17 cellular contexts compared by ENCODE assay signal in genomic region chr2:1631292-1632005, GRCh38.
A peak's percentile ranks its signal among the peaks of the same experiment; 100 is the strongest.
DNase-seq lines count a peak whose midpoint lies in the region; TF ChIP-seq lines count a peak whose summit lies in the region.
"Had no signal": no experiment of that assay in that cellular context is flagged by ENCODE, and none has a peak within 500 bp of the region (broad histone marks: within the 10 kb centered on the region; RNA-seq: fewer than 3 reads in every experiment).

No MANE protein-coding gene starts in this region.

- peaks cover 12% of the 10 kb centered on the region for H3K4me1 Mint-ChIP-seq in progenitor cell of endocrine pancreas (ENCODE audit: low read depth)

- H3K36me3 Mint-ChIP-seq in progenitor cell of endocrine pancreas (ENCODE audit: insufficient read depth), result peaks cover 57% of the 10 kb centered on the region

- H3K9me3 Mint-ChIP-seq in progenitor cell of endocrine pancreas (ENCODE audit: low read depth), result no peaks in the 10 kb centered on the region
- H3K9me3 Mint-ChIP-seq: endodermal cell had no signal

- H3K4me3 ChIP-seq in colonic mucosa, result no peak overlapping the region
- H3K4me3 ChIP-seq: BLaER1 treated with 17β-estradiol and CSF1 and Interleukin-3, amounts not matched to agents 10 nM and 100 nM had no signal

- no peaks in the 10 kb centered on the region for H3K27me3 ChIP-seq in colonic mucosa

- no peak overlapping the region for H3K4me3 Mint-ChIP-seq in progenitor cell of endocrine pancreas (ENCODE audit: low read depth)
- H3K4me3 Mint-ChIP-seq: endodermal cell had no signal

- peak overlapping the region; percentile 74 for H3K27ac Mint-ChIP-seq in progenitor cell of endocrine pancreas
- H3K27ac Mint-ChIP-seq: endodermal cell had no signal

- TF ChIP-seq CTCF in colonic mucosa (IDR thresholded peaks at IDR 0.05) (no peak), progenitor cell of endocrine pancreas (IDR thresholded peaks at IDR 0.05; ENCODE audit: unreplicated experiment) (no peak)

- no peaks in the 10 kb centered on the region for H3K36me3 ChIP-seq in colonic mucosa

- no peaks in the 10 kb centered on the region for H3K4me1 ChIP-seq in colonic mucosa

- intact Hi-C loops in colonic mucosa (cut with DNase I), result no loop called here

- no peaks in the 10 kb centered on the region for H3K9me3 ChIP-seq in colonic mucosa

- peaks cover 24% of the 10 kb centered on the region for H3K27me3 Mint-ChIP-seq in progenitor cell of endocrine pancreas

- DNase-seq in DMS153 (lab: John Stamatoyannopoulos, UW), result peak; percentile 60
- DNase-seq in DMS153 treated with DMSO at 0.1 percent for 48 hours (lab: John Stamatoyannopoulos, UW; ENCODE audit: unreplicated experiment), result no peak
- peak; percentile 6 for DNase-seq in NCI-H345 treated with DMSO at 0.1 percent for 48 hours (lab: John Stamatoyannopoulos, UW; ENCODE audit: unreplicated experiment)
- DNase-seq in colonic mucosa, result peak; percentile 62
- DNase-seq in progenitor cell of endocrine pancreas (ENCODE audit: low spot score, unreplicated experiment), result no peak
- DNase-seq in mucosa of gallbladder (ENCODE audit: low spot score), result no peak
- no peak for DNase-seq in RPMI8226
- no peak for DNase-seq in NCI-H1092 (lab: John Stamatoyannopoulos, UW)
- DNase-seq: activated CD4-positive, alpha-beta T cell treated with anti-CD3 and anti-CD28 coated beads for 1 hour; activated effector memory CD4-positive, alpha-beta T cell treated with Interleukin-2 at 50 U/mL for 16 hours; endodermal cell; hypothalamus; Kasumi-1; NCI-H1417 treated with DMSO at 0.1 percent for 48 hours; T-helper 9 cell had no signal

- H3K9ac ChIP-seq in colonic mucosa (ENCODE audit: low read depth in 2 of 2, low read length in 2 of 2), result peak overlapping the region in 1 of 2 donors; percentile 58
- H3K9ac ChIP-seq: BLaER1 treated with 17β-estradiol and CSF1 and Interleukin-3, amounts not matched to agents 10 nM and 100 nM had no signal

- H3K27ac ChIP-seq in colonic mucosa, result peak overlapping the region; percentile 68
- H3K27ac ChIP-seq: 22Rv1; BLaER1 treated with 17β-estradiol and CSF1 and Interleukin-3, amounts not matched to agents 10 nM and 100 nM had no signal

Comparison
In these comparisons a context has a peak if more than half of its experiments do, and no peak if none do; other contexts are left out.
1. DNase-seq: peak in DMS153 (single experiment), NCI-H345 treated with DMSO at 0.1 percent for 48 hours (single experiment) and colonic mucosa (single experiment); none in DMS153 treated with DMSO at 0.1 percent for 48 hours (single experiment), progenitor cell of endocrine pancreas (single experiment), mucosa of gallbladder (single experiment), RPMI8226 (single experiment) and NCI-H1092 (single experiment).